Comparison of ENCODE assay signal across 19 cellular contexts in genomic region chr16:74455619-74456289, GRCh38. TPM values are rescaled to one million over a fixed set of nuclear protein-coding genes. Genes with fewer than 3 reads are reported as not detected.
DNase-seq lines count a peak whose midpoint lies in the region; ATAC-seq and TF ChIP-seq lines count a peak whose summit lies in the region.
"Had no signal": no experiment of that assay in that cellular context is flagged by ENCODE, and none has a peak within 500 bp of the region (broad histone marks: within the 10 kb centered on the region; RNA-seq: fewer than 3 reads in every experiment).

No MANE protein-coding gene starts in this region.

- H3K4me3 ChIP-seq in astrocyte of the spinal cord (ENCODE audit: low read depth, low read length), result no peak overlapping the region
- H3K4me3 ChIP-seq: pancreas, thoracic aorta had no signal

- peak; percentile 88 for ATAC-seq in foreskin keratinocyte
- ATAC-seq in stimulated activated naive B cell treated with anti-CD40 and anti-IgM and Interleukin-4, amounts not matched to agents 10 μg/mL and 1 μg/mL and 100 μg/mL, for 72 hours (replicated peaks), result no peak
- ATAC-seq in HG03342 (IDR thresholded peaks at IDR 0.05; ENCODE audit: unreplicated experiment), result no peak
- no peak for ATAC-seq in GM19397 (IDR thresholded peaks at IDR 0.05; ENCODE audit: unreplicated experiment)
- ATAC-seq in GM18909 (IDR thresholded peaks at IDR 0.05; ENCODE audit: poor library complexity, unreplicated experiment), result no peak
- ATAC-seq: pancreas had no signal

- H3K4me1 Mint-ChIP-seq in activated naive CD4-positive, alpha-beta T cell treated with anti-CD3 and anti-CD28 coated beads, Interleukin-2, amount 50 U/mL, for 24 hours, result no peaks in the 10 kb centered on the region
- peaks cover 19 to 27% of the 10 kb centered on the region in 2 donors for H3K4me1 Mint-ChIP-seq in stimulated activated naive B cell treated with anti-CD40 and anti-IgM and Interleukin-4, amounts not matched to agents 10 μg/mL and 1 μg/mL and 100 μg/mL, for 72 hours

- in situ Hi-C loops in astrocyte of the spinal cord (cut with HindIII; ENCODE audit: low sequenced_read_pairs), result no loop called here

- peak overlapping the region; percentile 11 for H3K27ac Mint-ChIP-seq in activated naive CD4-positive, alpha-beta T cell treated with anti-CD3 and anti-CD28 coated beads, Interleukin-2, amount 50 U/mL, for 24 hours
- peak overlapping the region; percentile 22 for H3K27ac Mint-ChIP-seq in stimulated activated naive B cell treated with anti-CD40 and anti-IgM and Interleukin-4, amounts not matched to agents 10 μg/mL and 1 μg/mL and 100 μg/mL, for 72 hours

- H3K4me1 ChIP-seq in foreskin keratinocyte, result peaks cover 18% of the 10 kb centered on the region

- peaks cover 20% of the 10 kb centered on the region for H3K36me3 Mint-ChIP-seq in activated naive CD4-positive, alpha-beta T cell treated with anti-CD3 and anti-CD28 coated beads, Interleukin-2, amount 50 U/mL, for 24 hours
- H3K36me3 Mint-ChIP-seq in stimulated activated naive B cell treated with anti-CD40 and anti-IgM and Interleukin-4, amounts not matched to agents 10 μg/mL and 1 μg/mL and 100 μg/mL, for 72 hours, result peaks cover 57 to 66% of the 10 kb centered on the region in 2 donors

- H3K27ac ChIP-seq in foreskin keratinocyte, result peak overlapping the region; percentile 60
- H3K27ac ChIP-seq: pancreas, thoracic aorta had no signal

- TF ChIP-seq CTCF in astrocyte of the spinal cord (IDR thresholded peaks at IDR 0.05; ENCODE audit: low read depth, low read length), result no peak
- TF ChIP-seq CTCF in foreskin keratinocyte (conservative IDR thresholded peaks at IDR 0.05), result no peak

- H3K4me3 Mint-ChIP-seq in activated naive CD4-positive, alpha-beta T cell treated with anti-CD3 and anti-CD28 coated beads, Interleukin-2, amount 50 U/mL, for 24 hours, result no peak overlapping the region
- no peak overlapping the region for H3K4me3 Mint-ChIP-seq in stimulated activated naive B cell treated with anti-CD40 and anti-IgM and Interleukin-4, amounts not matched to agents 10 μg/mL and 1 μg/mL and 100 μg/mL, for 72 hours

- H3K9me3 Mint-ChIP-seq in activated naive CD4-positive, alpha-beta T cell treated with anti-CD3 and anti-CD28 coated beads, Interleukin-2, amount 50 U/mL, for 24 hours, result no peaks in the 10 kb centered on the region
- no peaks in the 10 kb centered on the region for H3K9me3 Mint-ChIP-seq in stimulated activated naive B cell treated with anti-CD40 and anti-IgM and Interleukin-4, amounts not matched to agents 10 μg/mL and 1 μg/mL and 100 μg/mL, for 72 hours

- H3K27me3 ChIP-seq in foreskin keratinocyte, result no peaks in the 10 kb centered on the region
- H3K27me3 ChIP-seq: pancreas had no signal

- no peaks in the 10 kb centered on the region for H3K27me3 Mint-ChIP-seq in activated naive CD4-positive, alpha-beta T cell treated with anti-CD3 and anti-CD28 coated beads, Interleukin-2, amount 50 U/mL, for 24 hours
- H3K27me3 Mint-ChIP-seq in stimulated activated naive B cell treated with anti-CD40 and anti-IgM and Interleukin-4, amounts not matched to agents 10 μg/mL and 1 μg/mL and 100 μg/mL, for 72 hours, result no peaks in the 10 kb centered on the region

- no peak for DNase-seq in activated naive CD4-positive, alpha-beta T cell treated with Interleukin-2 at 50 U/mL for 16 hours
- DNase-seq in astrocyte of the spinal cord (ENCODE audit: low read depth, low spot score), result peak; percentile 77
- peak; percentile 59 to 84 for DNase-seq in foreskin keratinocyte
- DNase-seq in stimulated activated naive B cell treated with anti-CD40 and anti-IgM and Interleukin-4, amounts not matched to agents 10 μg/mL and 1 μg/mL and 100 μg/mL, for 72 hours, result no peak
- DNase-seq: ACHN; activated naive CD4-positive, alpha-beta T cell treated with anti-CD3 and anti-CD28 coated beads, Interleukin-2, amount 50 U/mL, for 16 hours; cortex of kidney; kidney; NCI-H1092; NCI-H2171; pancreas; stimulated activated CD4-positive, alpha-beta T cell treated with anti-CD3 and anti-CD28 coated beads, Interleukin-15, amount 100 ng/mL, for 24 hours had no signal

RNA-seq across cellular contexts. Expression of gene CLEC18B, which starts 34.5 kb away (rescaled TPM):
- 0.18 and 0.20 TPM in 2 replicates for total RNA-seq in foreskin keratinocyte
- polyA plus RNA-seq in foreskin keratinocyte, result 0.14 and 0.28 TPM in 2 replicates
- total RNA-seq: mononuclear cell, SK-MEL-5 had no signal

Comparison
In these comparisons a context has a peak if more than half of its experiments do, and no peak if none do; other contexts are left out.
1. DNase-seq: peak in astrocyte of the spinal cord (single experiment) and foreskin keratinocyte (2 of 2); none in activated naive CD4-positive, alpha-beta T cell treated with Interleukin-2 at 50 U/mL for 16 hours (single experiment) and stimulated activated naive B cell treated with anti-CD40 and anti-IgM and Interleukin-4, amounts not matched to agents 10 μg/mL and 1 μg/mL and 100 μg/mL, for 72 hours (single experiment).